In genomic region chr1:8562881-8563865, GRCh38 we compare ENCODE assay signal across 9 cellular contexts.
A peak's percentile ranks its signal among the peaks of the same experiment; 100 is the strongest.
DNase-seq lines count a peak whose midpoint lies in the region; ATAC-seq and TF ChIP-seq lines count a peak whose summit lies in the region.
"Had no signal": no experiment of that assay in that cellular context is flagged by ENCODE, and none has a peak within 500 bp of the region (broad histone marks: within the 10 kb centered on the region; RNA-seq: fewer than 3 reads in every experiment).

No MANE protein-coding gene starts in this region.

- no peak overlapping the region for H3K4me3 Mint-ChIP-seq in T-helper 2 cell treated with Interferon-gamma antibody and Interleukin-4, amounts not matched to agents 5 μg/mL and 100 μg/mL, for 36 hours
- no peak overlapping the region for H3K4me3 Mint-ChIP-seq in stimulated activated memory B cell treated with anti-CD40 and anti-IgM and Interleukin-4, amounts not matched to agents 10 μg/mL and 1 μg/mL and 100 μg/mL, for 72 hours

- no peaks in the 10 kb centered on the region for H3K27me3 Mint-ChIP-seq in T-helper 2 cell treated with Interferon-gamma antibody and Interleukin-4, amounts not matched to agents 5 μg/mL and 100 μg/mL, for 36 hours (ENCODE audit: low read depth)
- no peaks in the 10 kb centered on the region for H3K27me3 Mint-ChIP-seq in stimulated activated memory B cell treated with anti-CD40 and anti-IgM and Interleukin-4, amounts not matched to agents 10 μg/mL and 1 μg/mL and 100 μg/mL, for 72 hours

- H3K9me3 Mint-ChIP-seq in activated naive CD4-positive, alpha-beta T cell treated with anti-CD3 and anti-CD28 coated beads, Interleukin-2, amount 50 U/mL, for 72 hours: no peaks in the 10 kb centered on the region
- H3K9me3 Mint-ChIP-seq in T-helper 2 cell treated with Interferon-gamma antibody and Interleukin-4, amounts not matched to agents 5 μg/mL and 100 μg/mL, for 36 hours: no peaks in the 10 kb centered on the region
- no peaks in the 10 kb centered on the region for H3K9me3 Mint-ChIP-seq in stimulated activated memory B cell treated with anti-CD40 and anti-IgM and Interleukin-4, amounts not matched to agents 10 μg/mL and 1 μg/mL and 100 μg/mL, for 72 hours

- POLR2A ChIA-PET in GM10248 (lab: Yijun Ruan, JAX): no interaction called here

- peak in 1 of 2 donors; percentile 37 for ATAC-seq in activated naive CD4-positive, alpha-beta T cell treated with anti-CD3 and anti-CD28 coated beads, Interleukin-2, amount 50 U/mL, for 72 hours
- ATAC-seq in stimulated activated memory B cell treated with anti-CD40 and anti-IgM and Interleukin-4, amounts not matched to agents 10 μg/mL and 1 μg/mL and 100 μg/mL, for 72 hours: no peak
- ATAC-seq in GM21576 (IDR thresholded peaks at IDR 0.05; ENCODE audit: unreplicated experiment): no peak

- no peak for TF ChIP-seq CTCF in GM10248 (IDR thresholded peaks at IDR 0.05; ENCODE audit: control extremely low read depth, extremely low read depth, low read depth, missing control alignments)

- H3K36me3 Mint-ChIP-seq in activated naive CD4-positive, alpha-beta T cell treated with anti-CD3 and anti-CD28 coated beads, Interleukin-2, amount 50 U/mL, for 72 hours: no peaks in the 10 kb centered on the region
- H3K36me3 Mint-ChIP-seq in T-helper 2 cell treated with Interferon-gamma antibody and Interleukin-4, amounts not matched to agents 5 μg/mL and 100 μg/mL, for 36 hours (ENCODE audit: low read depth): peaks cover 3% of the 10 kb centered on the region
- H3K36me3 Mint-ChIP-seq in stimulated activated memory B cell treated with anti-CD40 and anti-IgM and Interleukin-4, amounts not matched to agents 10 μg/mL and 1 μg/mL and 100 μg/mL, for 72 hours: no peaks in the 10 kb centered on the region

- CTCF ChIA-PET in GM10248 (lab: Yijun Ruan, JAX): interaction anchor here (1.1 to 10.8 kb wide), 12 partner anchors 7 to 284 kb away, joined by 3 to 134 read pairs (median 10); no protein-coding TSS in a partner anchor

- H3K4me1 Mint-ChIP-seq in T-helper 2 cell treated with Interferon-gamma antibody and Interleukin-4, amounts not matched to agents 5 μg/mL and 100 μg/mL, for 36 hours (ENCODE audit: low read depth): peaks cover 42% of the 10 kb centered on the region
- H3K4me1 Mint-ChIP-seq in stimulated activated memory B cell treated with anti-CD40 and anti-IgM and Interleukin-4, amounts not matched to agents 10 μg/mL and 1 μg/mL and 100 μg/mL, for 72 hours: peaks cover 30% of the 10 kb centered on the region

- DNase-seq in activated naive CD4-positive, alpha-beta T cell treated with anti-CD3 and anti-CD28 coated beads, Interleukin-2, amount 50 U/mL, for 72 hours (ENCODE audit: low spot score in 2 of 2): no peak
- no peak for DNase-seq in activated naive CD4-positive, alpha-beta T cell treated with anti-CD3 and anti-CD28 coated beads, Interleukin-2, amount 50 U/mL, for 16 hours
- DNase-seq in T-helper 2 cell treated with Interferon-gamma antibody and Interleukin-4, amounts not matched to agents 5 μg/mL and 100 μg/mL, for 36 hours (ENCODE audit: low spot score): no peak
- DNase-seq in glomerular visceral epithelial cell (ENCODE audit: extremely low spot score): peak; percentile 23
- DNase-seq in GM10248 (ENCODE audit: extremely low spot score): no peak
- no peak for DNase-seq in stimulated activated CD8-positive, alpha-beta memory T cell treated with anti-CD3 and anti-CD28 coated beads, Interleukin-4, amount 100 ng/mL, for 48 hours
- DNase-seq: NCI-H1092 treated with DMSO at 0.1 percent for 48 hours had no signal

- H3K27ac Mint-ChIP-seq in activated naive CD4-positive, alpha-beta T cell treated with anti-CD3 and anti-CD28 coated beads, Interleukin-2, amount 50 U/mL, for 72 hours: peak overlapping the region; percentile 31 to 41
- H3K27ac Mint-ChIP-seq in T-helper 2 cell treated with Interferon-gamma antibody and Interleukin-4, amounts not matched to agents 5 μg/mL and 100 μg/mL, for 36 hours: peak overlapping the region; percentile 21
- H3K27ac Mint-ChIP-seq in stimulated activated memory B cell treated with anti-CD40 and anti-IgM and Interleukin-4, amounts not matched to agents 10 μg/mL and 1 μg/mL and 100 μg/mL, for 72 hours: peak overlapping the region; percentile 81

Comparison
In these comparisons a context has a peak if more than half of its experiments do, and no peak if none do; other contexts are left out.
1. H3K27ac Mint-ChIP-seq: peak in every context shown above with its lines; median percentile 81 in stimulated activated memory B cell treated with anti-CD40 and anti-IgM and Interleukin-4, amounts not matched to agents 10 μg/mL and 1 μg/mL and 100 μg/mL, for 72 hours; 36 in activated naive CD4-positive, alpha-beta T cell treated with anti-CD3 and anti-CD28 coated beads, Interleukin-2, amount 50 U/mL, for 72 hours; 21 in T-helper 2 cell treated with Interferon-gamma antibody and Interleukin-4, amounts not matched to agents 5 μg/mL and 100 μg/mL, for 36 hours.